8 cellular contexts compared by ENCODE assay signal in genomic region chr20:46117704-46118467, GRCh38. TPM values are rescaled to one million over a fixed set of nuclear protein-coding genes. Genes with fewer than 3 reads are reported as not detected.
A peak's percentile ranks its signal among the peaks of the same experiment; 100 is the strongest.
DNase-seq lines count a peak whose midpoint lies in the region; ATAC-seq and TF ChIP-seq lines count a peak whose summit lies in the region.

Gene CD40, plus strand, starts transcription at chr20:46118314. Its CDS starts 30 bp downstream, at chr20:46118344.

- peak within 1 kb of the TSS; percentile 40 for H3K27ac ChIP-seq in RWPE2 (ENCODE audit: poor library complexity, severe bottlenecking)
- H3K27ac ChIP-seq in ovary, result peak within 1 kb of the TSS; percentile 89 to 93
- peak within 1 kb of the TSS; percentile 27 to 61 for H3K27ac ChIP-seq in testis

- DNase-seq in 8988T (peak; percentile 84), RWPE2 (ENCODE audit: low spot score) (peak; percentile 99), glomerular endothelial cell (ENCODE audit: extremely low read depth, low read depth, low spot score) (peak; percentile 25), ovary (peak; percentile 92 to 95 (median 93)), testis (peak; percentile 91)
- peak; percentile 82 for DNase-seq in activated naive CD4-positive, alpha-beta T cell treated with anti-CD3 and anti-CD28 coated beads, Interleukin-2, amount 50 U/mL, for 16 hours

- H3K4me3 ChIP-seq in RWPE2 (ENCODE audit: severe bottlenecking) (peak within 1 kb of the TSS; percentile 42), ovary (peak within 1 kb of the TSS; percentile 60), testis (peak within 1 kb of the TSS; percentile 32 to 68)

- H3K27me3 ChIP-seq in RWPE2 (ENCODE audit: insufficient read depth, poor library complexity, severe bottlenecking) (no peaks in the 10 kb centered on the region), ovary (no peaks in the 10 kb centered on the region), testis (no peaks in the 10 kb centered on the region)

- peaks cover 20% of the 10 kb centered on the region for H3K4me1 ChIP-seq in RWPE2 (ENCODE audit: insufficient read depth, poor library complexity, severe bottlenecking)
- H3K4me1 ChIP-seq in ovary (ENCODE audit: insufficient read depth), result peaks cover 3% of the 10 kb centered on the region
- H3K4me1 ChIP-seq in testis, result no peaks in the 10 kb centered on the region

- H3K9me3 ChIP-seq in RWPE2 (ENCODE audit: severe bottlenecking), result no peaks in the 10 kb centered on the region
- no peaks in the 10 kb centered on the region for H3K9me3 ChIP-seq in ovary
- H3K9me3 ChIP-seq in testis, result no peaks in the 10 kb centered on the region

- intact Hi-C loops in ovary (cut with DNase I), result no loop called here
- intact Hi-C loops in testis (cut with DNase I; ENCODE audit: low total_unique reads), result no loop called here

- no peak for TF ChIP-seq EP300 in ovary (IDR thresholded peaks at IDR 0.05)

- WGBS in ovary, 3 donors, result 3 to 8% (median 4%) methylated on average over 35 to 40 of the region's 40 CpGs
- WGBS in testis, 2 donors, result 2 to 8% methylated on average over 35 to 40 of the region's 40 CpGs

- ATAC-seq in GM18867 (IDR thresholded peaks at IDR 0.05; ENCODE audit: unreplicated experiment) (peak; percentile 74), HG03095 (IDR thresholded peaks at IDR 0.05; ENCODE audit: unreplicated experiment) (peak; percentile 69), RWPE2 (ENCODE audit: low read depth) (peak; percentile 84)

- TF ChIP-seq POLR2A in ovary (IDR thresholded peaks at IDR 0.05) (peak; percentile 50), testis (IDR thresholded peaks at IDR 0.05) (no peak)

- TF ChIP-seq CTCF in RWPE2 (IDR thresholded peaks at IDR 0.05; ENCODE audit: poor library complexity, severe bottlenecking) (no peak), ovary (IDR thresholded peaks at IDR 0.05) (peak in 1 of 3 donors; percentile 7), testis (IDR thresholded peaks at IDR 0.05) (no peak)

- H3K36me3 ChIP-seq in RWPE2 (ENCODE audit: low read depth) (peaks cover 17% of the 10 kb centered on the region), ovary (no peaks in the 10 kb centered on the region), testis (ENCODE audit: low read depth, missing control alignments) (no peaks in the 10 kb centered on the region)

RNA-seq across cellular contexts. Expression of gene CD40, which starts in this region (rescaled TPM):
- 9.3 and 14.0 TPM in 2 replicates for total RNA-seq in glomerular endothelial cell
- total RNA-seq in ovary, result 10 to 100 TPM; 14.4 to 28.0 (median 21.3) TPM
- 10 to 100 TPM; 21.6 to 35.7 TPM for polyA plus RNA-seq in ovary
- 1 to 10 TPM; 5.0 to 5.3 TPM for total RNA-seq in testis
- polyA plus RNA-seq in testis (ENCODE audit: insufficient read depth, low read depth, low replicate concordance), result 8.8 TPM

Comparison
In these comparisons a context has a peak if more than half of its experiments do, and no peak if none do; other contexts are left out.
1. Peak in every context shown above with its lines: DNase-seq, ATAC-seq, H3K4me3 ChIP-seq and H3K27ac ChIP-seq.
2. DNase-seq: peak in every context shown above with its lines; median percentile 99 in RWPE2; 93 in ovary; 91 in testis; 84 in 8988T; 82 in activated naive CD4-positive, alpha-beta T cell treated with anti-CD3 and anti-CD28 coated beads, Interleukin-2, amount 50 U/mL, for 16 hours; 25 in glomerular endothelial cell.
3. H3K27ac ChIP-seq: peak in every context shown above with its lines; median percentile 91 in ovary; 44 in testis; 40 in RWPE2.